ENCODE assay signal across 20 cellular contexts in genomic region chr10:31884386-31884785, GRCh38.
"Had no signal": no experiment of that assay in that cellular context is flagged by ENCODE, and none has a peak within 500 bp of the region (broad histone marks: within the 10 kb centered on the region; RNA-seq: fewer than 3 reads in every experiment).

No MANE protein-coding gene starts in this region.

- FAIRE-seq: bronchial epithelial cell had no signal

- DNase-seq: activated CD4-positive, alpha-beta T cell treated with anti-CD3 and anti-CD28 coated beads for 48 hours; activated CD4-positive, alpha-beta T cell treated with anti-CD3 and anti-CD28 coated beads, Interleukin-2, amount 50 U/mL, for 4 hours; activated CD4-positive, CD25-positive, alpha-beta regulatory T cell treated with anti-CD3 and anti-CD28 coated beads, Interleukin-2, amount 50 U/mL, for 72 hours; activated CD8-positive, alpha-beta memory T cell treated with anti-CD3 and anti-CD28 coated beads, Interleukin-2, amount 50 U/mL, for 48 hours; activated CD8-positive, alpha-beta T cell treated with anti-CD3 and anti-CD28 coated beads, Interleukin-2, amount 10 ng/mL, durations not matched to agents 7 days and 5 days; activated T-cell treated with anti-CD3 and anti-CD28 coated beads, Interleukin-2, amount 50 U/mL, for 1 hour; amniotic stem cell; body of pancreas; NCI-H1048; NCI-H1930; NCI-H510A treated with DMSO at 0.1 percent for 48 hours; NCI-H69; NK-92 treated with Interleukin-12 subunit alpha and Interleukin-12 subunit beta, amount 100 ng/mL, for 24 hours; OCI-M1; Peyer's patch; SHP77 had no signal

- H3K9me3 Mint-ChIP-seq: activated naive CD4-positive, alpha-beta T cell treated with anti-CD3 and anti-CD28 coated beads, Interleukin-2, amount 50 U/mL, for 24 hours; central memory CD8-positive, alpha-beta T cell; T-helper 1 cell treated with Interleukin-12 subunit alpha and Interleukin-12 subunit beta and Interleukin-4 antibody, amounts not matched to agents 30 μg/mL and 1 μg/mL, for 36 hours had no signal

- H3K4me3 Mint-ChIP-seq: activated CD8-positive, alpha-beta T cell treated with anti-CD3 and anti-CD28 coated beads, Interleukin-2, amount 10 ng/mL, durations not matched to agents 7 days and 5 days; activated naive CD4-positive, alpha-beta T cell treated with anti-CD3 and anti-CD28 coated beads, Interleukin-2, amount 50 U/mL, for 24 hours; central memory CD8-positive, alpha-beta T cell; T-helper 1 cell treated with Interleukin-12 subunit alpha and Interleukin-12 subunit beta and Interleukin-4 antibody, amounts not matched to agents 30 μg/mL and 1 μg/mL, for 36 hours had no signal

- ATAC-seq: activated CD8-positive, alpha-beta T cell treated with anti-CD3 and anti-CD28 coated beads, Interleukin-2, amount 10 ng/mL, durations not matched to agents 7 days and 5 days; body of pancreas had no signal

- H3K27ac Mint-ChIP-seq: activated CD8-positive, alpha-beta T cell treated with anti-CD3 and anti-CD28 coated beads, Interleukin-2, amount 10 ng/mL, durations not matched to agents 7 days and 5 days; activated naive CD4-positive, alpha-beta T cell treated with anti-CD3 and anti-CD28 coated beads, Interleukin-2, amount 50 U/mL, for 24 hours; T-helper 1 cell treated with Interleukin-12 subunit alpha and Interleukin-12 subunit beta and Interleukin-4 antibody, amounts not matched to agents 30 μg/mL and 1 μg/mL, for 36 hours had no signal

- H3K27me3 Mint-ChIP-seq: activated naive CD4-positive, alpha-beta T cell treated with anti-CD3 and anti-CD28 coated beads, Interleukin-2, amount 50 U/mL, for 24 hours; central memory CD8-positive, alpha-beta T cell had no signal
